ENCODE assay signal across 1 cellular context in the genomic region with DNA sequence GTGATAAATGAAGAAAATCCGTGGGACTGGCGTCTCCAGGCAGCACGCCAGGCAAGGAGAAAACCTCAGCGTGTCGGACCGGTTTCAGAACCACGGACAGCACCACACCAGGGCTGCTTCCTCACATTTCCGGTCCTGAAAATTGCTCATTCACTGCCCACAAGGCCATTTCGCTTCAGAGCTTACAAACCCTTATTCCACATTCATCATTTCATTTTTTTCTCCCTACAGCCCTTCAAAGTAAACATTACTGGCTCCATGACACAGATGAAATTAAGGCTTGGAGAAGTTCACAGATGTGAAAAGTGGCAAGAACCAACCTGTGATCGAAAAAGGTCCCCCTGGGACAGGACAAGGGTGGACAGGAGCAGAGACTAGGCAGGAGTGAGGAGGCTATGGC.
A peak's percentile ranks its signal among the peaks of the same experiment; 100 is the strongest.
TF ChIP-seq lines count a peak whose summit lies in the region.

No MANE protein-coding gene starts in this region.

TF ChIP-seq in K562, 482 proteins besides CTCF, POLR2A, EP300 and RAD21 (continued from another document):
- TF ChIP-seq NR2C2 (CRISPR knock-in tag; IDR thresholded peaks at IDR 0.05): peak; percentile 63; the same call in 1 of the 2 replicates
- TF ChIP-seq NR2C2 (tag; IDR thresholded peaks at IDR 0.05): no peak
- no peak for TF ChIP-seq ZKSCAN1 (IDR thresholded peaks at IDR 0.05; ENCODE audit: low read depth, low read length)
- TF ChIP-seq MYC (IDR thresholded peaks at IDR 0.05; ENCODE audit: low read depth, low read length): peak; percentile 13; the same call in 1 of the 2 replicates
- TF ChIP-seq MYC (CRISPR knock-in tag; IDR thresholded peaks at IDR 0.05; ENCODE audit: borderline replicate concordance, low read depth): no peak
- no peak for TF ChIP-seq ZNF75A (CRISPR knock-in tag; IDR thresholded peaks at IDR 0.05)
- TF ChIP-seq, protein P1, sequence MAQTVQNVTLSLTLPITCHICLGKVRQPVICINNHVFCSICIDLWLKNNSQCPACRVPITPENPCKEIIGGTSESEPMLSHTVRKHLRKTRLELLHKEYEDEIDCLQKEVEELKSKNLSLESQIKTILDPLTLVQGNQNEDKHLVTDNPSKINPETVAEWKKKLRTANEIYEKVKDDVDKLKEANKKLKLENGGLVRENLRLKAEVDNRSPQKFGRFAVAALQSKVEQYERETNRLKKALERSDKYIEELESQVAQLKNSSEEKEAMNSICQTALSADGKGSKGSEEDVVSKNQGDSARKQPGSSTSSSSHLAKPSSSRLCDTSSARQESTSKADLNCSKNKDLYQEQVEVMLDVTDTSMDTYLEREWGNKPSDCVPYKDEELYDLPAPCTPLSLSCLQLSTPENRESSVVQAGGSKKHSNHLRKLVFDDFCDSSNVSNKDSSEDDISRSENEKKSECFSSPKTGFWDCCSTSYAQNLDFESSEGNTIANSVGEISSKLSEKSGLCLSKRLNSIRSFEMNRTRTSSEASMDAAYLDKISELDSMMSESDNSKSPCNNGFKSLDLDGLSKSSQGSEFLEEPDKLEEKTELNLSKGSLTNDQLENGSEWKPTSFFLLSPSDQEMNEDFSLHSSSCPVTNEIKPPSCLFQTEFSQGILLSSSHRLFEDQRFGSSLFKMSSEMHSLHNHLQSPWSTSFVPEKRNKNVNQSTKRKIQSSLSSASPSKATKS (CRISPR knock-in tag; IDR thresholded peaks at IDR 0.05): no peak
- TF ChIP-seq RBM17 (IDR thresholded peaks at IDR 0.05; ENCODE audit: borderline replicate concordance, low read depth, low read length): no peak
- TF ChIP-seq, protein P2, sequence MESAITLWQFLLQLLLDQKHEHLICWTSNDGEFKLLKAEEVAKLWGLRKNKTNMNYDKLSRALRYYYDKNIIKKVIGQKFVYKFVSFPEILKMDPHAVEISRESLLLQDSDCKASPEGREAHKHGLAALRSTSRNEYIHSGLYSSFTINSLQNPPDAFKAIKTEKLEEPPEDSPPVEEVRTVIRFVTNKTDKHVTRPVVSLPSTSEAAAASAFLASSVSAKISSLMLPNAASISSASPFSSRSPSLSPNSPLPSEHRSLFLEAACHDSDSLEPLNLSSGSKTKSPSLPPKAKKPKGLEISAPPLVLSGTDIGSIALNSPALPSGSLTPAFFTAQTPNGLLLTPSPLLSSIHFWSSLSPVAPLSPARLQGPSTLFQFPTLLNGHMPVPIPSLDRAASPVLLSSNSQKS (CRISPR knock-in tag; IDR thresholded peaks at IDR 0.05): no peak
- TF ChIP-seq ZNF561 (CRISPR knock-in tag; conservative IDR thresholded peaks at IDR 0.05): no peak
- peak; percentile 21; the same call in 1 of the 2 replicates for TF ChIP-seq HCFC1 (IDR thresholded peaks at IDR 0.05; ENCODE audit: low read depth, low read length)
- TF ChIP-seq, protein P3, sequence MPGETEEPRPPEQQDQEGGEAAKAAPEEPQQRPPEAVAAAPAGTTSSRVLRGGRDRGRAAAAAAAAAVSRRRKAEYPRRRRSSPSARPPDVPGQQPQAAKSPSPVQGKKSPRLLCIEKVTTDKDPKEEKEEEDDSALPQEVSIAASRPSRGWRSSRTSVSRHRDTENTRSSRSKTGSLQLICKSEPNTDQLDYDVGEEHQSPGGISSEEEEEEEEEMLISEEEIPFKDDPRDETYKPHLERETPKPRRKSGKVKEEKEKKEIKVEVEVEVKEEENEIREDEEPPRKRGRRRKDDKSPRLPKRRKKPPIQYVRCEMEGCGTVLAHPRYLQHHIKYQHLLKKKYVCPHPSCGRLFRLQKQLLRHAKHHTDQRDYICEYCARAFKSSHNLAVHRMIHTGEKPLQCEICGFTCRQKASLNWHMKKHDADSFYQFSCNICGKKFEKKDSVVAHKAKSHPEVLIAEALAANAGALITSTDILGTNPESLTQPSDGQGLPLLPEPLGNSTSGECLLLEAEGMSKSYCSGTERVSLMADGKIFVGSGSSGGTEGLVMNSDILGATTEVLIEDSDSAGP (CRISPR knock-in tag; IDR thresholded peaks at IDR 0.05): no peak
- TF ChIP-seq, protein P4, sequence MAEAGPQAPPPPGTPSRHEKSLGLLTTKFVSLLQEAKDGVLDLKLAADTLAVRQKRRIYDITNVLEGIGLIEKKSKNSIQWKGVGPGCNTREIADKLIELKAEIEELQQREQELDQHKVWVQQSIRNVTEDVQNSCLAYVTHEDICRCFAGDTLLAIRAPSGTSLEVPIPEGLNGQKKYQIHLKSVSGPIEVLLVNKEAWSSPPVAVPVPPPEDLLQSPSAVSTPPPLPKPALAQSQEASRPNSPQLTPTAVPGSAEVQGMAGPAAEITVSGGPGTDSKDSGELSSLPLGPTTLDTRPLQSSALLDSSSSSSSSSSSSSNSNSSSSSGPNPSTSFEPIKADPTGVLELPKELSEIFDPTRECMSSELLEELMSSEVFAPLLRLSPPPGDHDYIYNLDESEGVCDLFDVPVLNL (CRISPR knock-in tag; IDR thresholded peaks at IDR 0.05; ENCODE audit: low read depth): 0 out of 2 replicates have a peak, but pooled peaks have one; percentile 43
- TF ChIP-seq POLR2G (IDR thresholded peaks at IDR 0.05; ENCODE audit: low read depth, low read length): no peak
- TF ChIP-seq, protein P5, sequence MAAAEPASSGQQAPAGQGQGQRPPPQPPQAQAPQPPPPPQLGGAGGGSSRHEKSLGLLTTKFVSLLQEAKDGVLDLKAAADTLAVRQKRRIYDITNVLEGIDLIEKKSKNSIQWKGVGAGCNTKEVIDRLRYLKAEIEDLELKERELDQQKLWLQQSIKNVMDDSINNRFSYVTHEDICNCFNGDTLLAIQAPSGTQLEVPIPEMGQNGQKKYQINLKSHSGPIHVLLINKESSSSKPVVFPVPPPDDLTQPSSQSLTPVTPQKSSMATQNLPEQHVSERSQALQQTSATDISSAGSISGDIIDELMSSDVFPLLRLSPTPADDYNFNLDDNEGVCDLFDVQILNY (CRISPR knock-in tag; IDR thresholded peaks at IDR 0.05): peak; percentile 62; the same call in 1 of the 2 replicates
- TF ChIP-seq ZNF785 (CRISPR knock-in tag; IDR thresholded peaks at IDR 0.05): no peak
- no peak for TF ChIP-seq ZBED1 (IDR thresholded peaks at IDR 0.05)
- no peak for TF ChIP-seq CBFA2T2 (conservative IDR thresholded peaks at IDR 0.05)
- TF ChIP-seq, protein P6, sequence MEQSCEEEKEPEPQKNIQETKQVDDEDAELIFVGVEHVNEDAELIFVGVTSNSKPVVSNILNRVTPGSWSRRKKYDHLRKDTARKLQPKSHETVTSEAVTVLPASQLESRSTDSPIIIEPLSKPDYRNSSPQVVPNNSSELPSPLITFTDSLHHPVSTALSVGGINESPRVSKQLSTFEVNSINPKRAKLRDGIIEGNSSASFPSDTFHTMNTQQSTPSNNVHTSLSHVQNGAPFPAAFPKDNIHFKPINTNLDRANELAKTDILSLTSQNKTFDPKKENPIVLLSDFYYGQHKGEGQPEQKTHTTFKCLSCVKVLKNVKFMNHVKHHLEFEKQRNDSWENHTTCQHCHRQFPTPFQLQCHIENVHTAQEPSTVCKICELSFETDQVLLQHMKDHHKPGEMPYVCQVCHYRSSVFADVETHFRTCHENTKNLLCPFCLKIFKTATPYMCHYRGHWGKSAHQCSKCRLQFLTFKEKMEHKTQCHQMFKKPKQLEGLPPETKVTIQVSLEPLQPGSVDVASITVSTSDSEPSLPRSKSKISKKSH (CRISPR knock-in tag; IDR thresholded peaks at IDR 0.05): no peak
- peak in 1 of 2 experiments; percentile 65; a peak in 1 of 4 replicates for TF ChIP-seq SRF (CRISPR knock-in tag; IDR thresholded peaks at IDR 0.05)
- TF ChIP-seq, protein P7, sequence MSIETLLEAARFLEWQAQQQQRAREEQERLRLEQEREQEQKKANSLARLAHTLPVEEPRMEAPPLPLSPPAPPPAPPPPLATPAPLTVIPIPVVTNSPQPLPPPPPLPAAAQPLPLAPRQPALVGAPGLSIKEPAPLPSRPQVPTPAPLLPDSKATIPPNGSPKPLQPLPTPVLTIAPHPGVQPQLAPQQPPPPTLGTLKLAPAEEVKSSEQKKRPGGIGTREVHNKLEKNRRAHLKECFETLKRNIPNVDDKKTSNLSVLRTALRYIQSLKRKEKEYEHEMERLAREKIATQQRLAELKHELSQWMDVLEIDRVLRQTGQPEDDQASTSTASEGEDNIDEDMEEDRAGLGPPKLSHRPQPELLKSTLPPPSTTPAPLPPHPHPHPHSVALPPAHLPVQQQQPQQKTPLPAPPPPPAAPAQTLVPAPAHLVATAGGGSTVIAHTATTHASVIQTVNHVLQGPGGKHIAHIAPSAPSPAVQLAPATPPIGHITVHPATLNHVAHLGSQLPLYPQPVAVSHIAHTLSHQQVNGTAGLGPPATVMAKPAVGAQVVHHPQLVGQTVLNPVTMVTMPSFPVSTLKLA (conservative IDR thresholded peaks at IDR 0.05): peak in 1 of 2 experiments; percentile 79; a peak in 3 of 4 replicates
- TF ChIP-seq ETV1 (tag; conservative IDR thresholded peaks at IDR 0.05; ENCODE audit: low read depth): peak; percentile 96
- TF ChIP-seq, protein P8, sequence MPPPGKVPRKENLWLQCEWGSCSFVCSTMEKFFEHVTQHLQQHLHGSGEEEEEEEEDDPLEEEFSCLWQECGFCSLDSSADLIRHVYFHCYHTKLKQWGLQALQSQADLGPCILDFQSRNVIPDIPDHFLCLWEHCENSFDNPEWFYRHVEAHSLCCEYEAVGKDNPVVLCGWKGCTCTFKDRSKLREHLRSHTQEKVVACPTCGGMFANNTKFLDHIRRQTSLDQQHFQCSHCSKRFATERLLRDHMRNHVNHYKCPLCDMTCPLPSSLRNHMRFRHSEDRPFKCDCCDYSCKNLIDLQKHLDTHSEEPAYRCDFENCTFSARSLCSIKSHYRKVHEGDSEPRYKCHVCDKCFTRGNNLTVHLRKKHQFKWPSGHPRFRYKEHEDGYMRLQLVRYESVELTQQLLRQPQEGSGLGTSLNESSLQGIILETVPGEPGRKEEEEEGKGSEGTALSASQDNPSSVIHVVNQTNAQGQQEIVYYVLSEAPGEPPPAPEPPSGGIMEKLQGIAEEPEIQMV (tag; conservative IDR thresholded peaks at IDR 0.05; ENCODE audit: low read depth): no peak
- 0 out of 2 replicates have a peak, but pooled peaks have one; percentile 8 for TF ChIP-seq ZNF134 (CRISPR knock-in tag; conservative IDR thresholded peaks at IDR 0.05)
- TF ChIP-seq SAP30 (IDR thresholded peaks at IDR 0.05; ENCODE audit: borderline replicate concordance, insufficient read depth, low read depth, low read length, poor library complexity, severe bottlenecking): peak; percentile 57
- TF ChIP-seq, protein P9, sequence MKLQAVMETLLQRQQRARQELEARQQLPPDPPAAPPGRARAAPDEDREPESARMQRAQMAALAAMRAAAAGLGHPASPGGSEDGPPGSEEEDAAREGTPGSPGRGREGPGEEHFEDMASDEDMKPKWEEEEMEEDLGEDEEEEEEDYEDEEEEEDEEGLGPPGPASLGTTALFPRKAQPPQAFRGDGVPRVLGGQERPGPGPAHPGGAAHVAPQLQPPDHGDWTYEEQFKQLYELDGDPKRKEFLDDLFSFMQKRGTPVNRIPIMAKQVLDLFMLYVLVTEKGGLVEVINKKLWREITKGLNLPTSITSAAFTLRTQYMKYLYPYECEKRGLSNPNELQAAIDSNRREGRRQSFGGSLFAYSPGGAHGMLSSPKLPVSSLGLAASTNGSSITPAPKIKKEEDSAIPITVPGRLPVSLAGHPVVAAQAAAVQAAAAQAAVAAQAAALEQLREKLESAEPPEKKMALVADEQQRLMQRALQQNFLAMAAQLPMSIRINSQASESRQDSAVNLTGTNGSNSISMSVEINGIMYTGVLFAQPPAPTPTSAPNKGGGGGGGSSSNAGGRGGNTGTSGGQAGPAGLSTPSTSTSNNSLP (IDR thresholded peaks at IDR 0.05; ENCODE audit: borderline replicate concordance, low read depth, low read length): no peak
- no peak for TF ChIP-seq RBM25 (IDR thresholded peaks at IDR 0.05; ENCODE audit: low read depth, low read length, severe bottlenecking)
- peak; percentile 52; the same call in 1 of the 2 replicates for TF ChIP-seq CXXC5 (CRISPR knock-in tag; IDR thresholded peaks at IDR 0.05)
